8 cellular contexts compared by ENCODE assay signal in genomic region chr6:25278557-25278913, GRCh38. TPM values are rescaled to one million over a fixed set of nuclear protein-coding genes. Genes with fewer than 3 reads are reported as not detected.
DNase-seq lines count a peak whose midpoint lies in the region; ATAC-seq and TF ChIP-seq lines count a peak whose summit lies in the region.

No MANE protein-coding gene starts in this region.

- ATAC-seq in GM21529 (IDR thresholded peaks at IDR 0.05; ENCODE audit: unreplicated experiment) = peak; percentile 15

- peak overlapping the region; percentile 83 for H3K27ac ChIP-seq in colonic mucosa

- H3K9me3 ChIP-seq in colonic mucosa = no peaks in the 10 kb centered on the region
- H3K9me3 ChIP-seq in mucosa of stomach (ENCODE audit: control insufficient read depth, low read length) = no peaks in the 10 kb centered on the region

- H3K36me3 ChIP-seq in colonic mucosa (no peaks in the 10 kb centered on the region), mucosa of stomach (ENCODE audit: control insufficient read depth, insufficient read depth, low read length) (no peaks in the 10 kb centered on the region)

- no peaks in the 10 kb centered on the region for H3K27me3 ChIP-seq in colonic mucosa
- H3K27me3 ChIP-seq in mucosa of stomach (ENCODE audit: control insufficient read depth, insufficient read depth, low read length) = no peaks in the 10 kb centered on the region

- H3K4me3 ChIP-seq in colonic mucosa (peak overlapping the region; percentile 74), mucosa of stomach (ENCODE audit: low read length) (peak overlapping the region; percentile 89)

- H3K9ac ChIP-seq in colonic mucosa (ENCODE audit: low read depth in 2 of 2, low read length in 2 of 2) (peak overlapping the region; percentile 80 to 98), mucosa of stomach (ENCODE audit: low read length) (peak overlapping the region; percentile 93)

- TF ChIP-seq CTCF in colonic mucosa (IDR thresholded peaks at IDR 0.05) = no peak

- intact Hi-C loops in colonic mucosa (cut with DNase I) = loop anchor here (5.0 kb wide), 1 partner anchor 209 kb away; no protein-coding TSS in a partner anchor

- peak; percentile 52 for DNase-seq in D341Med (ENCODE audit: low spot score)
- peak; percentile 66 for DNase-seq in M059J (ENCODE audit: low read depth)
- DNase-seq in colonic mucosa = peak; percentile 37
- no peak for DNase-seq in AML-193 (lab: John Stamatoyannopoulos, UW)
- DNase-seq in HPDE6-E6E7 (ENCODE audit: extremely low spot score) = no peak
- DNase-seq in NCI-H1092 treated with DMSO at 0.1 percent for 48 hours (lab: John Stamatoyannopoulos, UW) = no peak

- H3K4me1 ChIP-seq in colonic mucosa (no peaks in the 10 kb centered on the region), mucosa of stomach (ENCODE audit: control insufficient read depth, insufficient read depth, low read length) (peaks cover 21% of the 10 kb centered on the region)

RNA-seq across cellular contexts. Expression of gene CARMIL1, which starts 0.6 kb away (rescaled TPM):
- 13.9 and 20.3 TPM in 2 replicates for total RNA-seq in M059J (2014; rRNA removed; shearing (Covaris generic))
- total RNA-seq in colonic mucosa = 10 to 100 TPM; 38.6 to 50.2 TPM

Comparison
In these comparisons a context has a peak if more than half of its experiments do, and no peak if none do; other contexts are left out.
1. DNase-seq: peak in D341Med (single experiment), M059J (single experiment) and colonic mucosa (single experiment); none in AML-193 (0 of 2), HPDE6-E6E7 (single experiment) and NCI-H1092 treated with DMSO at 0.1 percent for 48 hours (single experiment).